In genomic region chr9:89743216-89743575, GRCh38 we compare ENCODE assay signal across 8 cellular contexts.
DNase-seq lines count a peak whose midpoint lies in the region; ATAC-seq and TF ChIP-seq lines count a peak whose summit lies in the region.
"Had no signal": no experiment of that assay in that cellular context is flagged by ENCODE, and none has a peak within 500 bp of the region (broad histone marks: within the 10 kb centered on the region; RNA-seq: fewer than 3 reads in every experiment).

No MANE protein-coding gene starts in this region.

- H3K9me3 Mint-ChIP-seq in neural crest cell = peaks cover 2% of the 10 kb centered on the region
- no peaks in the 10 kb centered on the region for H3K9me3 Mint-ChIP-seq in progenitor cell of endocrine pancreas (ENCODE audit: low read depth)

- H3K9me3 ChIP-seq in BE2C = no peaks in the 10 kb centered on the region

- no peaks in the 10 kb centered on the region for H3K27me3 ChIP-seq in BE2C

- H3K27ac Mint-ChIP-seq in neural crest cell (ENCODE audit: unreplicated experiment) = peak overlapping the region; percentile 54
- no peak overlapping the region for H3K27ac Mint-ChIP-seq in progenitor cell of endocrine pancreas

- H3K4me1 Mint-ChIP-seq in neural crest cell (peaks cover 41% of the 10 kb centered on the region), progenitor cell of endocrine pancreas (ENCODE audit: low read depth) (peaks cover 3% of the 10 kb centered on the region)

- H3K27me3 Mint-ChIP-seq in neural crest cell (ENCODE audit: low read depth) = peaks cover 13% of the 10 kb centered on the region
- peaks cover 43% of the 10 kb centered on the region for H3K27me3 Mint-ChIP-seq in progenitor cell of endocrine pancreas

- DNase-seq in T-helper 9 cell (peak; percentile 12), neural crest cell (ENCODE audit: low read depth, low spot score) (peak; percentile 18), germinal center (ENCODE audit: low spot score) (no peak), BE2C (no peak), progenitor cell of endocrine pancreas (ENCODE audit: low spot score, unreplicated experiment) (no peak)
- DNase-seq: NCI-H774 had no signal

- H3K4me3 Mint-ChIP-seq in neural crest cell = peak overlapping the region; percentile 9
- no peak overlapping the region for H3K4me3 Mint-ChIP-seq in progenitor cell of endocrine pancreas (ENCODE audit: low read depth)

- H3K36me3 Mint-ChIP-seq in neural crest cell (ENCODE audit: low read depth) = no peaks in the 10 kb centered on the region
- no peaks in the 10 kb centered on the region for H3K36me3 Mint-ChIP-seq in progenitor cell of endocrine pancreas (ENCODE audit: insufficient read depth)

- H3K4me3 ChIP-seq in BE2C (ENCODE audit: low read depth, low read length) = no peak overlapping the region

- no peaks in the 10 kb centered on the region for H3K36me3 ChIP-seq in BE2C

- H3K4me1 ChIP-seq in BE2C = peaks cover 44% of the 10 kb centered on the region

- TF ChIP-seq CTCF in neural crest cell (conservative IDR thresholded peaks at IDR 0.05) = no peak
- no peak for TF ChIP-seq CTCF in BE2C (IDR thresholded peaks at IDR 0.05; ENCODE audit: low read depth, low read length)
- TF ChIP-seq CTCF in progenitor cell of endocrine pancreas (IDR thresholded peaks at IDR 0.05; ENCODE audit: unreplicated experiment) = no peak

- ATAC-seq in GM19043 (IDR thresholded peaks at IDR 0.05; ENCODE audit: low read depth, unreplicated experiment) (peak; percentile 44), HG02852 (IDR thresholded peaks at IDR 0.05; ENCODE audit: unreplicated experiment) (peak; percentile 50)

Comparison
In these comparisons a context has a peak if more than half of its experiments do, and no peak if none do; other contexts are left out.
1. DNase-seq: peak in T-helper 9 cell (single experiment) and neural crest cell (single experiment); none in germinal center (single experiment), BE2C (single experiment) and progenitor cell of endocrine pancreas (single experiment).